2 cellular contexts compared by ENCODE assay signal in the genomic region with DNA sequence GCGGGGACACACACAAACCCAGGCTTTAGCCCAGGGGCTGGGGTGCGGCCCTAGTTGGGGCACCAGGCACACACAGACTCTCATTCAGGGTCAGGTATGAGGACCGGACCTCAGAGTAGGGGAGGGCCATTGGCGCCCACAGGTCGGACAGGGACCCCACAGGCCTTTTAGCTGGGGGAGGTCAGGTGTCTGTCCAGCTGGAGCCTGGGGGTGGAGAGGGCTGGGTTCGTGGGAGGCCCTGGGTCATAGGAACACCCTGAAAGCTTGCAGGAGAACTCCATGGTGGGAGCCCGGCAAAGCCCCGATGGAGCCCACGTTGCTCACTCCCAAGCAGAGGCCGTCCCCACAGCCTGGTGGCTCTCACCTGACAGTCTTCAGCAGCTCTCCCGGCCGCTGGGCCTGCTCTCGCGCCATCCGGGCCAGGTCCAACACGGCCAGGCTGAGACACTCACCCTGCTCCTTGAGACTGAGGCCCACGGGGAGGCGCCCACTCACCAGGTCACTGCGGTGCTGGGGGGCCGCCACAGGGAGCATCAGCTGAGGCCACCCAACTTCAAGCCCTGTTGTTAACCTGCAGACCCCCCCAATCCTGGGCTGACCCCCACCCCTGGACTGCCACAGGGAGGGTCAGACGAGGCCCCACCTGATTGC.
TF ChIP-seq lines count a peak whose summit lies in the region.

No MANE protein-coding gene starts in this region.

TF ChIP-seq in SK-N-SH, 30 proteins besides CTCF, POLR2A, EP300 and RAD21:
- TF ChIP-seq, protein P1, sequence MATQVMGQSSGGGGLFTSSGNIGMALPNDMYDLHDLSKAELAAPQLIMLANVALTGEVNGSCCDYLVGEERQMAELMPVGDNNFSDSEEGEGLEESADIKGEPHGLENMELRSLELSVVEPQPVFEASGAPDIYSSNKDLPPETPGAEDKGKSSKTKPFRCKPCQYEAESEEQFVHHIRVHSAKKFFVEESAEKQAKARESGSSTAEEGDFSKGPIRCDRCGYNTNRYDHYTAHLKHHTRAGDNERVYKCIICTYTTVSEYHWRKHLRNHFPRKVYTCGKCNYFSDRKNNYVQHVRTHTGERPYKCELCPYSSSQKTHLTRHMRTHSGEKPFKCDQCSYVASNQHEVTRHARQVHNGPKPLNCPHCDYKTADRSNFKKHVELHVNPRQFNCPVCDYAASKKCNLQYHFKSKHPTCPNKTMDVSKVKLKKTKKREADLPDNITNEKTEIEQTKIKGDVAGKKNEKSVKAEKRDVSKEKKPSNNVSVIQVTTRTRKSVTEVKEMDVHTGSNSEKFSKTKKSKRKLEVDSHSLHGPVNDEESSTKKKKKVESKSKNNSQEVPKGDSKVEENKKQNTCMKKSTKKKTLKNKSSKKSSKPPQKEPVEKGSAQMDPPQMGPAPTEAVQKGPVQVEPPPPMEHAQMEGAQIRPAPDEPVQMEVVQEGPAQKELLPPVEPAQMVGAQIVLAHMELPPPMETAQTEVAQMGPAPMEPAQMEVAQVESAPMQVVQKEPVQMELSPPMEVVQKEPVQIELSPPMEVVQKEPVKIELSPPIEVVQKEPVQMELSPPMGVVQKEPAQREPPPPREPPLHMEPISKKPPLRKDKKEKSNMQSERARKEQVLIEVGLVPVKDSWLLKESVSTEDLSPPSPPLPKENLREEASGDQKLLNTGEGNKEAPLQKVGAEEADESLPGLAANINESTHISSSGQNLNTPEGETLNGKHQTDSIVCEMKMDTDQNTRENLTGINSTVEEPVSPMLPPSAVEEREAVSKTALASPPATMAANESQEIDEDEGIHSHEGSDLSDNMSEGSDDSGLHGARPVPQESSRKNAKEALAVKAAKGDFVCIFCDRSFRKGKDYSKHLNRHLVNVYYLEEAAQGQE (IDR thresholded peaks at IDR 0.05; ENCODE audit: low read depth, low read length): no peak
- TF ChIP-seq NRF1 (IDR thresholded peaks at IDR 0.05; ENCODE audit: low read depth, low read length) (no peak), FOXM1 (IDR thresholded peaks at IDR 0.05; ENCODE audit: low read depth) (no peak), NFIC (IDR thresholded peaks at IDR 0.05; ENCODE audit: borderline replicate concordance) (no peak), RCOR1 (IDR thresholded peaks at IDR 0.05; ENCODE audit: low read length) (no peak), MEF2A (IDR thresholded peaks at IDR 0.05; ENCODE audit: borderline replicate concordance, low read depth) (no peak)
- TF ChIP-seq, protein P2, sequence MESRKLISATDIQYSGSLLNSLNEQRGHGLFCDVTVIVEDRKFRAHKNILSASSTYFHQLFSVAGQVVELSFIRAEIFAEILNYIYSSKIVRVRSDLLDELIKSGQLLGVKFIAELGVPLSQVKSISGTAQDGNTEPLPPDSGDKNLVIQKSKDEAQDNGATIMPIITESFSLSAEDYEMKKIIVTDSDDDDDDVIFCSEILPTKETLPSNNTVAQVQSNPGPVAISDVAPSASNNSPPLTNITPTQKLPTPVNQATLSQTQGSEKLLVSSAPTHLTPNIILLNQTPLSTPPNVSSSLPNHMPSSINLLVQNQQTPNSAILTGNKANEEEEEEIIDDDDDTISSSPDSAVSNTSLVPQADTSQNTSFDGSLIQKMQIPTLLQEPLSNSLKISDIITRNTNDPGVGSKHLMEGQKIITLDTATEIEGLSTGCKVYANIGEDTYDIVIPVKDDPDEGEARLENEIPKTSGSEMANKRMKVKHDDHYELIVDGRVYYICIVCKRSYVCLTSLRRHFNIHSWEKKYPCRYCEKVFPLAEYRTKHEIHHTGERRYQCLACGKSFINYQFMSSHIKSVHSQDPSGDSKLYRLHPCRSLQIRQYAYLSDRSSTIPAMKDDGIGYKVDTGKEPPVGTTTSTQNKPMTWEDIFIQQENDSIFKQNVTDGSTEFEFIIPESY (IDR thresholded peaks at IDR 0.05; ENCODE audit: borderline replicate concordance, low read depth): no peak
- TF ChIP-seq, protein P3, sequence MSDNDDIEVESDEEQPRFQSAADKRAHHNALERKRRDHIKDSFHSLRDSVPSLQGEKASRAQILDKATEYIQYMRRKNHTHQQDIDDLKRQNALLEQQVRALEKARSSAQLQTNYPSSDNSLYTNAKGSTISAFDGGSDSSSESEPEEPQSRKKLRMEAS (IDR thresholded peaks at IDR 0.05; ENCODE audit: low read depth): no peak

TF ChIP-seq in SK-N-SH treated with all-trans-retinoic acid at 6 μM for 48 hours, 23 proteins besides CTCF, POLR2A, EP300 and RAD21 (continued from another document):
- TF ChIP-seq OSR1 (CRISPR knock-in tag; IDR thresholded peaks at IDR 0.05) (no peak), ISL1 (CRISPR knock-in tag; IDR thresholded peaks at IDR 0.05) (no peak), SNAI2 (CRISPR knock-in tag; IDR thresholded peaks at IDR 0.05) (no peak), ESRRG (CRISPR knock-in tag; IDR thresholded peaks at IDR 0.05) (no peak)
- TF ChIP-seq, protein P4, sequence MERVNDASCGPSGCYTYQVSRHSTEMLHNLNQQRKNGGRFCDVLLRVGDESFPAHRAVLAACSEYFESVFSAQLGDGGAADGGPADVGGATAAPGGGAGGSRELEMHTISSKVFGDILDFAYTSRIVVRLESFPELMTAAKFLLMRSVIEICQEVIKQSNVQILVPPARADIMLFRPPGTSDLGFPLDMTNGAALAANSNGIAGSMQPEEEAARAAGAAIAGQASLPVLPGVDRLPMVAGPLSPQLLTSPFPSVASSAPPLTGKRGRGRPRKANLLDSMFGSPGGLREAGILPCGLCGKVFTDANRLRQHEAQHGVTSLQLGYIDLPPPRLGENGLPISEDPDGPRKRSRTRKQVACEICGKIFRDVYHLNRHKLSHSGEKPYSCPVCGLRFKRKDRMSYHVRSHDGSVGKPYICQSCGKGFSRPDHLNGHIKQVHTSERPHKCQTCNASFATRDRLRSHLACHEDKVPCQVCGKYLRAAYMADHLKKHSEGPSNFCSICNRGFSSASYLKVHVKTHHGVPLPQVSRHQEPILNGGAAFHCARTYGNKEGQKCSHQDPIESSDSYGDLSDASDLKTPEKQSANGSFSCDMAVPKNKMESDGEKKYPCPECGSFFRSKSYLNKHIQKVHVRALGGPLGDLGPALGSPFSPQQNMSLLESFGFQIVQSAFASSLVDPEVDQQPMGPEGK (CRISPR knock-in tag; IDR thresholded peaks at IDR 0.05; ENCODE audit: borderline replicate concordance): no peak
- TF ChIP-seq, protein P5, sequence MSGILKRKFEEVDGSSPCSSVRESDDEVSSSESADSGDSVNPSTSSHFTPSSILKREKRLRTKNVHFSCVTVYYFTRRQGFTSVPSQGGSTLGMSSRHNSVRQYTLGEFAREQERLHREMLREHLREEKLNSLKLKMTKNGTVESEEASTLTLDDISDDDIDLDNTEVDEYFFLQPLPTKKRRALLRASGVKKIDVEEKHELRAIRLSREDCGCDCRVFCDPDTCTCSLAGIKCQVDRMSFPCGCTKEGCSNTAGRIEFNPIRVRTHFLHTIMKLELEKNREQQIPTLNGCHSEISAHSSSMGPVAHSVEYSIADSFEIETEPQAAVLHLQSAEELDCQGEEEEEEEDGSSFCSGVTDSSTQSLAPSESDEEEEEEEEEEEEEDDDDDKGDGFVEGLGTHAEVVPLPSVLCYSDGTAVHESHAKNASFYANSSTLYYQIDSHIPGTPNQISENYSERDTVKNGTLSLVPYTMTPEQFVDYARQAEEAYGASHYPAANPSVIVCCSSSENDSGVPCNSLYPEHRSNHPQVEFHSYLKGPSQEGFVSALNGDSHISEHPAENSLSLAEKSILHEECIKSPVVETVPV (CRISPR knock-in tag; IDR thresholded peaks at IDR 0.05): no peak
- TF ChIP-seq, protein P6, sequence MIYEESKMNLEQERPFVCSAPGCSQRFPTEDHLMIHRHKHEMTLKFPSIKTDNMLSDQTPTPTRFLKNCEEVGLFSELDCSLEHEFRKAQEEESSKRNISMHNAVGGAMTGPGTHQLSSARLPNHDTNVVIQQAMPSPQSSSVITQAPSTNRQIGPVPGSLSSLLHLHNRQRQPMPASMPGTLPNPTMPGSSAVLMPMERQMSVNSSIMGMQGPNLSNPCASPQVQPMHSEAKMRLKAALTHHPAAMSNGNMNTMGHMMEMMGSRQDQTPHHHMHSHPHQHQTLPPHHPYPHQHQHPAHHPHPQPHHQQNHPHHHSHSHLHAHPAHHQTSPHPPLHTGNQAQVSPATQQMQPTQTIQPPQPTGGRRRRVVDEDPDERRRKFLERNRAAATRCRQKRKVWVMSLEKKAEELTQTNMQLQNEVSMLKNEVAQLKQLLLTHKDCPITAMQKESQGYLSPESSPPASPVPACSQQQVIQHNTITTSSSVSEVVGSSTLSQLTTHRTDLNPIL (CRISPR knock-in tag; IDR thresholded peaks at IDR 0.05; ENCODE audit: low read depth): no peak
- TF ChIP-seq, protein P7, sequence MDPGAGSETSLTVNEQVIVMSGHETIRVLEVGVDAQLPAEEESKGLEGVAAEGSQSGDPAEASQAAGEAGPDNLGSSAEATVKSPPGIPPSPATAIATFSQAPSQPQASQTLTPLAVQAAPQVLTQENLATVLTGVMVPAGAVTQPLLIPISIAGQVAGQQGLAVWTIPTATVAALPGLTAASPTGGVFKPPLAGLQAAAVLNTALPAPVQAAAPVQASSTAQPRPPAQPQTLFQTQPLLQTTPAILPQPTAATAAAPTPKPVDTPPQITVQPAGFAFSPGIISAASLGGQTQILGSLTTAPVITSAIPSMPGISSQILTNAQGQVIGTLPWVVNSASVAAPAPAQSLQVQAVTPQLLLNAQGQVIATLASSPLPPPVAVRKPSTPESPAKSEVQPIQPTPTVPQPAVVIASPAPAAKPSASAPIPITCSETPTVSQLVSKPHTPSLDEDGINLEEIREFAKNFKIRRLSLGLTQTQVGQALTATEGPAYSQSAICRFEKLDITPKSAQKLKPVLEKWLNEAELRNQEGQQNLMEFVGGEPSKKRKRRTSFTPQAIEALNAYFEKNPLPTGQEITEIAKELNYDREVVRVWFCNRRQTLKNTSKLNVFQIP (CRISPR knock-in tag; IDR thresholded peaks at IDR 0.05; ENCODE audit: borderline replicate concordance, low read depth): no peak
